In genomic region chr19:56983148-56983547, GRCh38 we compare ENCODE assay signal across 2 cellular contexts.
TF ChIP-seq lines count a peak whose summit lies in the region.

No MANE protein-coding gene starts in this region.

TF ChIP-seq in HepG2, 621 proteins besides CTCF, POLR2A, EP300 and RAD21:
- TF ChIP-seq SP1 (IDR thresholded peaks at IDR 0.05) (no peak), SP1 (CRISPR knock-in tag; IDR thresholded peaks at IDR 0.05) (no peak), RFX1 (IDR thresholded peaks at IDR 0.05) (peak; percentile 29; the same call in 1 of the 2 replicates), RFX3 (CRISPR knock-in tag; IDR thresholded peaks at IDR 0.05) (peak; percentile 49; the same call in 1 of the 2 replicates), ATF4 (CRISPR knock-in tag; IDR thresholded peaks at IDR 0.05) (peak in 1 of 2 experiments; percentile 62; a peak in 2 of 4 replicates), ZBTB33 (CRISPR knock-in tag; IDR thresholded peaks at IDR 0.05) (peak; percentile 62; the same call in 1 of the 2 replicates), ZFP1 (CRISPR knock-in tag; IDR thresholded peaks at IDR 0.05) (no peak)

TF ChIP-seq in K562, 482 proteins besides CTCF, POLR2A, EP300 and RAD21:
- TF ChIP-seq GTF2A2 (tag; IDR thresholded peaks at IDR 0.05) (no peak), RFX1 (IDR thresholded peaks at IDR 0.05) (peak; percentile 43; the same call in 1 of the 2 replicates), ELF4 (CRISPR knock-in tag; IDR thresholded peaks at IDR 0.05) (no peak), SIX5 (IDR thresholded peaks at IDR 0.05; ENCODE audit: borderline replicate concordance in 1 of 2, insufficient read depth in 1 of 2, low read depth in 1 of 2, low read length in 2 of 2) (no peak), CHD1 (IDR thresholded peaks at IDR 0.05; ENCODE audit: low read length) (no peak)
